Comparison of ENCODE assay signal across 1 cellular context in genomic region chr20:53175135-53175780, GRCh38.
TF ChIP-seq lines count a peak whose summit lies in the region.

No MANE protein-coding gene starts in this region.

TF ChIP-seq in K562, 482 proteins besides CTCF, POLR2A, EP300 and RAD21 (continued from another document and continues in another):
- TF ChIP-seq ZBTB43 (CRISPR knock-in tag; IDR thresholded peaks at IDR 0.05) (no peak), NRF1 (conservative IDR thresholded peaks at IDR 0.05 in 1 of 2, IDR thresholded peaks at IDR 0.05 in 1 of 2) (peak; percentile 40 to 61; a peak in 3 of 4 replicates), GMEB1 (CRISPR knock-in tag; IDR thresholded peaks at IDR 0.05) (no peak), ZSCAN29 (IDR thresholded peaks at IDR 0.05) (no peak), SAFB2 (IDR thresholded peaks at IDR 0.05; ENCODE audit: borderline replicate concordance, low read depth, low read length, severe bottlenecking) (no peak), PRDM10 (IDR thresholded peaks at IDR 0.05; ENCODE audit: partially characterized antibody) (peak; percentile 51), ZZZ3 (IDR thresholded peaks at IDR 0.05) (no peak), BHLHE40 (IDR thresholded peaks at IDR 0.05; ENCODE audit: low read length) (peak; percentile 94), ZNF253 (CRISPR knock-in tag; conservative IDR thresholded peaks at IDR 0.05) (no peak), TEAD4 (IDR thresholded peaks at IDR 0.05; ENCODE audit: low read length) (peak; percentile 100), TEAD4 (CRISPR knock-in tag; IDR thresholded peaks at IDR 0.05; ENCODE audit: borderline replicate concordance) (no peak), MYBL2 (IDR thresholded peaks at IDR 0.05; ENCODE audit: low read depth) (peak; percentile 69; the same call in 1 of the 2 replicates), MYBL2 (CRISPR knock-in tag; IDR thresholded peaks at IDR 0.05; ENCODE audit: borderline replicate concordance) (no peak), ZNF449 (CRISPR knock-in tag; IDR thresholded peaks at IDR 0.05) (peak; percentile 83), ADNP (tag; IDR thresholded peaks at IDR 0.05) (no peak), TFAP4 (CRISPR knock-in tag; IDR thresholded peaks at IDR 0.05; ENCODE audit: borderline replicate concordance) (peak; percentile 93), TAF15 (IDR thresholded peaks at IDR 0.05; ENCODE audit: low read depth, low read length) (no peak), NR2C1 (IDR thresholded peaks at IDR 0.05) (peak; percentile 42), NR2C1 (tag; IDR thresholded peaks at IDR 0.05) (peak; percentile 79), ZNF311 (CRISPR knock-in tag; IDR thresholded peaks at IDR 0.05) (peak; percentile 91), NFXL1 (CRISPR knock-in tag; IDR thresholded peaks at IDR 0.05) (no peak), L3MBTL2 (IDR thresholded peaks at IDR 0.05) (peak; percentile 98), NFATC3 (IDR thresholded peaks at IDR 0.05) (peak; percentile 93; the same call in 1 of the 2 replicates), ZBTB33 (CRISPR knock-in tag; IDR thresholded peaks at IDR 0.05) (peak; percentile 76; the same call in 1 of the 2 replicates), CREB5 (CRISPR knock-in tag; IDR thresholded peaks at IDR 0.05) (no peak), MTA2 (IDR thresholded peaks at IDR 0.05; ENCODE audit: low read depth) (peak; percentile 99), CUX1 (CRISPR knock-in tag; IDR thresholded peaks at IDR 0.05) (peak; percentile 67; the same call in 1 of the 2 replicates), MCM3 (IDR thresholded peaks at IDR 0.05) (no peak), ZEB2 (IDR thresholded peaks at IDR 0.05) (peak; percentile 98), HMGN3 (IDR thresholded peaks at IDR 0.05; ENCODE audit: borderline replicate concordance, extremely low read depth, insufficient read length, low read depth, low read length) (peak; percentile 97), HSF4 (CRISPR knock-in tag; IDR thresholded peaks at IDR 0.05; ENCODE audit: borderline replicate concordance) (no peak), RBM15 (IDR thresholded peaks at IDR 0.05; ENCODE audit: insufficient read depth, low read length) (no peak), HDGF (IDR thresholded peaks at IDR 0.05) (peak; percentile 83), DNMT1 (IDR thresholded peaks at IDR 0.05) (no peak), GATAD2B (IDR thresholded peaks at IDR 0.05; ENCODE audit: borderline replicate concordance) (peak; percentile 91; the same call in 1 of the 2 replicates), PTBP1 (IDR thresholded peaks at IDR 0.05; ENCODE audit: low read depth, low read length) (no peak), ZNF79 (CRISPR knock-in tag; IDR thresholded peaks at IDR 0.05; ENCODE audit: low read depth) (0 out of 2 replicates have a peak, but pooled peaks have one; percentile 15), EHMT2 (IDR thresholded peaks at IDR 0.05) (peak; percentile 93), DPF2 (IDR thresholded peaks at IDR 0.05) (peak; percentile 99), MYC (IDR thresholded peaks at IDR 0.05; ENCODE audit: low read depth, low read length) (peak; percentile 96), MYC (CRISPR knock-in tag; IDR thresholded peaks at IDR 0.05; ENCODE audit: borderline replicate concordance, low read depth) (no peak), E2F6 (IDR thresholded peaks at IDR 0.05; ENCODE audit: borderline replicate concordance in 1 of 2, extremely low read depth in 1 of 2, insufficient read depth in 1 of 2, insufficient read length in 1 of 2, low read depth in 1 of 2, low read length in 1 of 2, poor library complexity in 1 of 2, severe bottlenecking in 1 of 2) (peak; percentile 54 to 76), KLF10 (CRISPR knock-in tag; IDR thresholded peaks at IDR 0.05) (no peak), ZNF23 (CRISPR knock-in tag; IDR thresholded peaks at IDR 0.05) (no peak)
- TF ChIP-seq, protein P1, sequence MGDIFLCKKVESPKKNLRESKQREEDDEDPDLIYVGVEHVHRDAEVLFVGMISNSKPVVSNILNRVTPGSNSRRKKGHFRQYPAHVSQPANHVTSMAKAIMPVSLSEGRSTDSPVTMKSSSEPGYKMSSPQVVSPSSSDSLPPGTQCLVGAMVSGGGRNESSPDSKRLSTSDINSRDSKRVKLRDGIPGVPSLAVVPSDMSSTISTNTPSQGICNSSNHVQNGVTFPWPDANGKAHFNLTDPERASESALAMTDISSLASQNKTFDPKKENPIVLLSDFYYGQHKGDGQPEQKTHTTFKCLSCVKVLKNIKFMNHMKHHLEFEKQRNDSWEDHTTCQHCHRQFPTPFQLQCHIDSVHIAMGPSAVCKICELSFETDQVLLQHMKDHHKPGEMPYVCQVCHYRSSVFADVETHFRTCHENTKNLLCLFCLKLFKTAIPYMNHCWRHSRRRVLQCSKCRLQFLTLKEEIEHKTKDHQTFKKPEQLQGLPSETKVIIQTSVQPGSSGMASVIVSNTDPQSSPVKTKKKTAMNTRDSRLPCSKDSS (IDR thresholded peaks at IDR 0.05; ENCODE audit: low read depth, partially characterized antibody), result no peak
